In the genomic region with DNA sequence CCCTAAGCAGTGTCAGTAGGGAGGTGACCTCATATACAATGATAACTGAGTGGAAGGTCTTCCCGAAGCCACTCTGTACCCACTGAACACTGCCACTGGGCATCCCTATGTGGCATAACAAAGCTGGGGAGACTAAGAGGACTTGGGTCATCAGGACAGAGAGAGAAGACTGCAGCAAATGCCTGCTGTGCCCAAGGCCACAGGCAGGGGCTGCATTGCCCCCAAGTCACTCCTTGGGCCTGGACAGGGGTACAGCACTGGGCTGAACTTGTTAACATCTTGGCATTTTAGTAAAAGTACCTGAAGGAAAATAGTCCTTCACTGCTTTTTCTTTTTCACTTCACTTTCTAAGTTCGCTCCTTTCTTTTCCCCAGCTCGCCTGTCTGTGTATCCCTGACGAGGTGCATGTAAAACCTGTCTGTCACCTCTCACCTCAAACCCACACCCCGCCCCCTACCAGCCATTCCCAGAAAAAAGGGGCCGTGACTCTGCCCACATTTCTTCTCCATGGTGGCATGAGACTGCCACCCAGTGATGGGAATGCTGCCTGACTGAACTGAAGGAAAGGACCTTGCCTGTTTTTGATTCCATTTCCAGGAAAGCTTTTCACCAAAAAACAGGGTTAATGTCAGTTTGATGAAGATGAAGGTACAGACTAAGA, we compare ENCODE assay signal across 8 cellular contexts.
DNase-seq lines count a peak whose midpoint lies in the region; TF ChIP-seq lines count a peak whose summit lies in the region.

No MANE protein-coding gene starts in this region.

- peak; percentile 29 for TF ChIP-seq CTCF in cardiac fibroblast (IDR thresholded peaks at IDR 0.05; ENCODE audit: low read depth, low read length)

- DNase-seq in D341Med (ENCODE audit: low spot score), result peak; percentile 63
- DNase-seq in MG63, result peak; percentile 18
- peak; percentile 29 to 57 for DNase-seq in cardiac fibroblast (ENCODE audit: low read depth in 2 of 2)
- DNase-seq in medulla oblongata (ENCODE audit: extremely low spot score), result peak; percentile 22
- no peak for DNase-seq in T-helper 1 cell
- DNase-seq in cerebellar nuclear complex (lab: John Stamatoyannopoulos, UW), result no peak
- no peak for DNase-seq in NOMO-1 (lab: John Stamatoyannopoulos, UW; ENCODE audit: unreplicated experiment in 2 of 2)
- no peak for DNase-seq in stimulated activated CD4-positive, alpha-beta T cell treated with anti-CD3 and anti-CD28 coated beads, Interleukin-1b, Interleukin-23, amount 100 ng/mL, for 48 hours

- H3K9me3 ChIP-seq in MG63, result no peaks in the 10 kb centered on the region

- no peak overlapping the region for H3K4me3 ChIP-seq in MG63
- H3K4me3 ChIP-seq in cardiac fibroblast (replicated peaks in 1 of 2; ENCODE audit: low read depth in 2 of 2, low read length in 2 of 2), result no peak overlapping the region

- no peaks in the 10 kb centered on the region for H3K27me3 ChIP-seq in MG63

- H3K36me3 ChIP-seq in MG63, result no peaks in the 10 kb centered on the region

Comparison
In these comparisons a context has a peak if more than half of its experiments do, and no peak if none do; other contexts are left out.
1. DNase-seq: peak in D341Med (single experiment), MG63 (single experiment), cardiac fibroblast (2 of 2) and medulla oblongata (single experiment); none in T-helper 1 cell (0 of 5), cerebellar nuclear complex (0 of 2), NOMO-1 (0 of 2) and stimulated activated CD4-positive, alpha-beta T cell treated with anti-CD3 and anti-CD28 coated beads, Interleukin-1b, Interleukin-23, amount 100 ng/mL, for 48 hours (single experiment).